In the genomic region with DNA sequence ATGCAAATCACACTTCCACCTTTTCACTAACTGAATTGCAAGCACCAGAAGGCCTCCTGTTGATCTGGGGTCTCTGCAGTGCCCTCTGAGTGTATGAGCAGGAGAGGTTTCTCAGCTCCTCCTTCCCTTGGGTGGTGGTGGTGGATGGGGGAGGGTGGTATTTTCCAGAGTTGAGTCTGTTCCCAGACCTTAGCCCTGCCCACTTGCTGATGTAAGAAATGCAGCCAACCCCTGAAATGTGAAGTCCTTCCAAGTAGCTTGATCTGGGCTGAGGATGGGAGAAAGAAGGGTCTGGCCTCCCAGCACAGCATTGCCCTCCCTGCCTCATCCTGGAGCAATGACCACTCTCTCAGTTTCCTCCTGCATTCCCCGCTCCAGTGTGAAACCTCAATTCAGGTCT, we compare ENCODE assay signal across 15 cellular contexts. TPM values are rescaled to one million over a fixed set of nuclear protein-coding genes. Genes with fewer than 3 reads are reported as not detected.
DNase-seq lines count a peak whose midpoint lies in the region; ATAC-seq lines count a peak whose summit lies in the region.
"Had no signal": no experiment of that assay in that cellular context is flagged by ENCODE, and none has a peak within 500 bp of the region (broad histone marks: within the 10 kb centered on the region; RNA-seq: fewer than 3 reads in every experiment).

No MANE protein-coding gene starts in this region.

- DNase-seq in EL = peak; percentile 76
- DNase-seq in M059J (ENCODE audit: low read depth) = peak; percentile 23
- DNase-seq in dedifferentiated amniotic fluid mesenchymal stem cell (ENCODE audit: extremely low spot score) = peak; percentile 62
- DNase-seq in myocyte (ENCODE audit: low read depth) = peak; percentile 38
- DNase-seq in activated effector memory CD4-positive, alpha-beta T cell treated with Interleukin-2 at 50 U/mL for 16 hours = no peak
- DNase-seq in hippocampal formation (lab: John Stamatoyannopoulos, UW) = no peak
- DNase-seq: activated CD4-positive, alpha-beta T cell treated with anti-CD3 and anti-CD28 coated beads, Interleukin-2, amount 50 U/mL, for 1 hour; activated effector memory CD4-positive, alpha-beta T cell treated with anti-CD3 and anti-CD28 coated beads, Interleukin-2, amount 50 U/mL, for 16 hours; CD4-positive, CD25-positive, alpha-beta regulatory T cell; NCI-H2171; PC-9; sigmoid colon; T-helper 1 cell had no signal

- no peak for ATAC-seq in GM19328 (IDR thresholded peaks at IDR 0.05; ENCODE audit: unreplicated experiment)
- no peak for ATAC-seq in GM21423 (IDR thresholded peaks at IDR 0.05; ENCODE audit: unreplicated experiment)

RNA-seq across cellular contexts. Expression of a gene that starts 6.3 kb away (rescaled TPM):
- 0.37 and 0.94 TPM in 2 replicates for total RNA-seq in M059J (2014; rRNA removed; shearing (Covaris generic))
- 0.05 and 0.37 TPM in 2 replicates for total RNA-seq in myocyte
- 0.42 TPM for polyA plus RNA-seq in myocyte (2012)

RNA-seq across cellular contexts. Expression of a gene that starts 15.4 kb away (rescaled TPM):
- not detected in 2 replicates for total RNA-seq in M059J (2014; rRNA removed; shearing (Covaris generic))
- total RNA-seq in myocyte = 0.16 TPM in 1 of 2 replicates, not detected in the other
- 0.08 TPM for polyA plus RNA-seq in myocyte (2012)
- total RNA-seq: CD4-positive, CD25-positive, alpha-beta regulatory T cell; sigmoid colon had no signal
- polyA plus RNA-seq: CD4-positive, CD25-positive, alpha-beta regulatory T cell had no signal

Comparison
In these comparisons a context has a peak if more than half of its experiments do, and no peak if none do; other contexts are left out.
1. DNase-seq: peak in EL (single experiment), M059J (single experiment), dedifferentiated amniotic fluid mesenchymal stem cell (single experiment) and myocyte (single experiment); none in activated effector memory CD4-positive, alpha-beta T cell treated with Interleukin-2 at 50 U/mL for 16 hours (single experiment) and hippocampal formation (0 of 2).